ENCODE assay signal across 8 cellular contexts in genomic region chr3:160707187-160707789, GRCh38. TPM values are rescaled to one million over a fixed set of nuclear protein-coding genes. Genes with fewer than 3 reads are reported as not detected.
A peak's percentile ranks its signal among the peaks of the same experiment; 100 is the strongest.
DNase-seq lines count a peak whose midpoint lies in the region; ATAC-seq and TF ChIP-seq lines count a peak whose summit lies in the region.

No MANE protein-coding gene starts in this region.

- no peaks in the 10 kb centered on the region for H3K27me3 ChIP-seq in H7 (ENCODE audit: control insufficient read depth, insufficient read depth, low read length)

- H3K36me3 Mint-ChIP-seq in natural killer cell = no peaks in the 10 kb centered on the region

- ATAC-seq in natural killer cell = peak; percentile 52 to 87 (median 86)

- no peak overlapping the region for H3K4me3 ChIP-seq in H7 (ENCODE audit: insufficient read depth, low read depth, low read length)

- H3K36me3 ChIP-seq in H7 (replicated peaks; ENCODE audit: control insufficient read depth, insufficient read depth, low read length) = no peaks in the 10 kb centered on the region

- TF ChIP-seq CTCF in natural killer cell (IDR thresholded peaks at IDR 0.05) = peak; percentile 75

- TF ChIP-seq POLR2A in erythroblast (IDR thresholded peaks at IDR 0.05; ENCODE audit: low read length) = no peak

- H3K9me3 Mint-ChIP-seq in natural killer cell = no peaks in the 10 kb centered on the region

- DNase-seq in NCI-H2081 (lab: John Stamatoyannopoulos, UW) (peak; percentile 72 to 73), NCI-H2081 treated with DMSO at 0.1 percent for 48 hours (lab: John Stamatoyannopoulos, UW) (no peak), H7 (peak; percentile 25), NCI-H146 treated with DMSO at 0.1 percent for 48 hours (lab: John Stamatoyannopoulos, UW; ENCODE audit: unreplicated experiment) (peak; percentile 78), T-helper 1 cell (peak in 3 of 5 donors; percentile 18 to 24 (median 20)), erythroblast (lab: John Stamatoyannopoulos, UW) (peak; percentile 38 to 64), natural killer cell (no peak), GF-D8 (lab: John Stamatoyannopoulos, UW) (no peak)

- H3K4me1 Mint-ChIP-seq in natural killer cell = no peaks in the 10 kb centered on the region

- intact Hi-C loops in natural killer cell (cut with micrococcal nuclease) = loop anchor here (1.0 kb wide), 2 partner anchors 235 to 717 kb away; no protein-coding TSS in a partner anchor

- H3K4me3 Mint-ChIP-seq in natural killer cell = no peak overlapping the region

- peaks cover 26 to 70% of the 10 kb centered on the region in 2 donors for H3K27me3 Mint-ChIP-seq in natural killer cell (ENCODE audit: low read depth in 2 of 2)

- H3K27ac Mint-ChIP-seq in natural killer cell = no peak overlapping the region

RNA-seq across cellular contexts. Expression of gene ARL14, which starts 30.3 kb away (rescaled TPM):
- 0.07 TPM in 1 of 2 replicates, not detected in the other for total RNA-seq in H7 (2014; rRNA removed; shearing (Covaris generic))
- not detected for total RNA-seq in natural killer cell

RNA-seq across cellular contexts. Expression of gene PPM1L, which starts 48.7 kb away (rescaled TPM):
- 3.2 and 5.7 TPM in 2 replicates for total RNA-seq in H7 (2014; rRNA removed; shearing (Covaris generic))
- 10 to 100 TPM; 52.6 to 73.2 (median 52.9) TPM for total RNA-seq in natural killer cell

Comparison
In these comparisons a context has a peak if more than half of its experiments do, and no peak if none do; other contexts are left out.
1. DNase-seq: peak in NCI-H2081 (2 of 2), H7 (single experiment), NCI-H146 treated with DMSO at 0.1 percent for 48 hours (single experiment), T-helper 1 cell (3 of 5) and erythroblast (2 of 2); none in NCI-H2081 treated with DMSO at 0.1 percent for 48 hours (single experiment), natural killer cell (single experiment) and GF-D8 (single experiment).